Comparison of ENCODE assay signal across 8 cellular contexts in genomic region chr5:36876389-36876964, GRCh38. TPM values are rescaled to one million over a fixed set of nuclear protein-coding genes. Genes with fewer than 3 reads are reported as not detected.
DNase-seq lines count a peak whose midpoint lies in the region; ATAC-seq and TF ChIP-seq lines count a peak whose summit lies in the region.

A gene with protein sequence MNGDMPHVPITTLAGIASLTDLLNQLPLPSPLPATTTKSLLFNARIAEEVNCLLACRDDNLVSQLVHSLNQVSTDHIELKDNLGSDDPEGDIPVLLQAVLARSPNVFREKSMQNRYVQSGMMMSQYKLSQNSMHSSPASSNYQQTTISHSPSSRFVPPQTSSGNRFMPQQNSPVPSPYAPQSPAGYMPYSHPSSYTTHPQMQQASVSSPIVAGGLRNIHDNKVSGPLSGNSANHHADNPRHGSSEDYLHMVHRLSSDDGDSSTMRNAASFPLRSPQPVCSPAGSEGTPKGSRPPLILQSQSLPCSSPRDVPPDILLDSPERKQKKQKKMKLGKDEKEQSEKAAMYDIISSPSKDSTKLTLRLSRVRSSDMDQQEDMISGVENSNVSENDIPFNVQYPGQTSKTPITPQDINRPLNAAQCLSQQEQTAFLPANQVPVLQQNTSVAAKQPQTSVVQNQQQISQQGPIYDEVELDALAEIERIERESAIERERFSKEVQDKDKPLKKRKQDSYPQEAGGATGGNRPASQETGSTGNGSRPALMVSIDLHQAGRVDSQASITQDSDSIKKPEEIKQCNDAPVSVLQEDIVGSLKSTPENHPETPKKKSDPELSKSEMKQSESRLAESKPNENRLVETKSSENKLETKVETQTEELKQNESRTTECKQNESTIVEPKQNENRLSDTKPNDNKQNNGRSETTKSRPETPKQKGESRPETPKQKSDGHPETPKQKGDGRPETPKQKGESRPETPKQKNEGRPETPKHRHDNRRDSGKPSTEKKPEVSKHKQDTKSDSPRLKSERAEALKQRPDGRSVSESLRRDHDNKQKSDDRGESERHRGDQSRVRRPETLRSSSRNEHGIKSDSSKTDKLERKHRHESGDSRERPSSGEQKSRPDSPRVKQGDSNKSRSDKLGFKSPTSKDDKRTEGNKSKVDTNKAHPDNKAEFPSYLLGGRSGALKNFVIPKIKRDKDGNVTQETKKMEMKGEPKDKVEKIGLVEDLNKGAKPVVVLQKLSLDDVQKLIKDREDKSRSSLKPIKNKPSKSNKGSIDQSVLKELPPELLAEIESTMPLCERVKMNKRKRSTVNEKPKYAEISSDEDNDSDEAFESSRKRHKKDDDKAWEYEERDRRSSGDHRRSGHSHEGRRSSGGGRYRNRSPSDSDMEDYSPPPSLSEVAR (N-terminal part only) (plus strand): TSS chr5:36876769. CDS start chr5:36953697, 76,928 bp downstream.

- no peaks in the 10 kb centered on the region for H3K36me3 Mint-ChIP-seq in T-helper 17 cell (ENCODE audit: low read depth)

- H3K27ac ChIP-seq in right atrium auricular region: peak within 1 kb of the TSS; percentile 99
- peak within 1 kb of the TSS; percentile 96 to 97 for H3K27ac ChIP-seq in uterus

- H3K27me3 Mint-ChIP-seq in T-helper 17 cell: no peaks in the 10 kb centered on the region

- H3K36me3 ChIP-seq in right atrium auricular region (peaks cover 5% of the 10 kb centered on the region), uterus (no peaks in the 10 kb centered on the region)

- H3K9me3 ChIP-seq in T-helper 17 cell (ENCODE audit: control insufficient read depth, low read length, poor library complexity, severe bottlenecking) (no peaks in the 10 kb centered on the region), right atrium auricular region (no peaks in the 10 kb centered on the region), uterus (no peaks in the 10 kb centered on the region)

- peak within 1 kb of the TSS; percentile 98 for H3K27ac Mint-ChIP-seq in T-helper 17 cell

- peak within 1 kb of the TSS; percentile 96 for H3K4me3 Mint-ChIP-seq in T-helper 17 cell

- intact Hi-C loops in uterus (cut with DNase I; ENCODE audit: low total_unique reads): no loop called here

- H3K4me1 ChIP-seq in right atrium auricular region (peaks cover 0 to 50% of the 10 kb centered on the region in 2 donors), uterus (peaks cover 7 to 16% of the 10 kb centered on the region in 2 donors)

- H3K4me1 Mint-ChIP-seq in T-helper 17 cell: peaks cover 32% of the 10 kb centered on the region

- TF ChIP-seq POLR2A in uterus (IDR thresholded peaks at IDR 0.05): peak; percentile 52 to 74

- H3K4me3 ChIP-seq in right atrium auricular region: peak within 1 kb of the TSS; percentile 69 to 98
- H3K4me3 ChIP-seq in uterus: peak within 1 kb of the TSS; percentile 92 to 96

- TF ChIP-seq CTCF in right atrium auricular region (IDR thresholded peaks at IDR 0.05) (no peak), uterus (IDR thresholded peaks at IDR 0.05) (no peak)

- ATAC-seq in GM18498 (IDR thresholded peaks at IDR 0.05; ENCODE audit: unreplicated experiment) (peak; percentile 64), HG02938 (IDR thresholded peaks at IDR 0.05; ENCODE audit: unreplicated experiment) (peak; percentile 67), T-helper 17 cell (peak; percentile 71)

- H3K27me3 ChIP-seq in right atrium auricular region: no peaks in the 10 kb centered on the region
- no peaks in the 10 kb centered on the region for H3K27me3 ChIP-seq in uterus

- peak; percentile 96 for DNase-seq in NCI-H1694 treated with DMSO at 0.1 percent for 48 hours (lab: John Stamatoyannopoulos, UW)
- DNase-seq in T-helper 17 cell: peak; percentile 81 to 87 (median 82)
- peak; percentile 31 to 94 (median 86) for DNase-seq in amygdala (lab: John Stamatoyannopoulos, UW)
- DNase-seq in right atrium auricular region (ENCODE audit: low spot score): peak; percentile 92
- peak; percentile 94 for DNase-seq in putamen (ENCODE audit: low spot score)
- DNase-seq in uterus: peak; percentile 87 to 91

RNA-seq across cellular contexts. Expression of the gene that starts here (rescaled TPM):
- total RNA-seq in T-helper 17 cell: 100 to 1,000 TPM; 113 to 118 TPM
- 10 to 100 TPM; 32.3 to 43.1 TPM for total RNA-seq in right atrium auricular region
- total RNA-seq in uterus: 100 to 1,000 TPM in 1 of 4 donors, 10 to 100 TPM in 3; 49.7 to 108 (median 72.4) TPM

Comparison
In these comparisons a context has a peak if more than half of its experiments do, and no peak if none do; other contexts are left out.
1. Peak in every context shown above with its lines: DNase-seq, ATAC-seq, H3K4me3 ChIP-seq and H3K27ac ChIP-seq.